Comparison of ENCODE assay signal across 21 cellular contexts in genomic region chr2:9525266-9525665, GRCh38. TPM values are rescaled to one million over a fixed set of nuclear protein-coding genes. Genes with fewer than 3 reads are reported as not detected.
A peak's percentile ranks its signal among the peaks of the same experiment; 100 is the strongest.
DNase-seq lines count a peak whose midpoint lies in the region; ATAC-seq, FAIRE-seq and TF ChIP-seq lines count a peak whose summit lies in the region.
"Had no signal": no experiment of that assay in that cellular context is flagged by ENCODE, and none has a peak within 500 bp of the region (broad histone marks: within the 10 kb centered on the region; RNA-seq: fewer than 3 reads in every experiment).

No MANE protein-coding gene starts in this region.

- no peaks in the 10 kb centered on the region for H3K4me1 Mint-ChIP-seq in activated naive CD8-positive, alpha-beta T cell (ENCODE audit: low read depth)
- H3K4me1 Mint-ChIP-seq in activated naive CD8-positive, alpha-beta T cell treated with anti-CD3 and anti-CD28 coated beads, Interleukin-2, amount 50 U/mL, for 24 hours = no peaks in the 10 kb centered on the region
- no peaks in the 10 kb centered on the region for H3K4me1 Mint-ChIP-seq in MCF 10A (ENCODE audit: insufficient read depth, unreplicated experiment)
- no peaks in the 10 kb centered on the region for H3K4me1 Mint-ChIP-seq in GM23338
- no peaks in the 10 kb centered on the region for H3K4me1 Mint-ChIP-seq in activated CD4-positive, alpha-beta memory T cell treated with anti-CD3 and anti-CD28 coated beads, Interleukin-2, amount 10 ng/mL, durations not matched to agents 7 days and 5 days
- peaks cover 0 to 12% (median 4%) of the 10 kb centered on the region in 3 donors for H3K4me1 Mint-ChIP-seq in T-cell

- no peak overlapping the region for H3K4me3 ChIP-seq in GM23338
- H3K4me3 ChIP-seq: MG63 had no signal

- POLR2A ChIA-PET in MCF 10A (lab: Yijun Ruan, JAX) = interaction anchor here (0.7 to 0.8 kb wide), 3 partner anchors 12 to 95 kb away, joined by 3 read pairs; no protein-coding TSS in a partner anchor
- POLR2A ChIA-PET in activated CD4-positive, alpha-beta memory T cell treated with anti-CD3 and anti-CD28 coated beads, Interleukin-2, amount 10 ng/mL, durations not matched to agents 7 days and 5 days (lab: Charles Lee) = no interaction called here
- POLR2A ChIA-PET in T-cell (lab: Charles Lee) = interaction anchor here in 1 of 2 donors (0.7 kb wide), 1 partner anchor 20 kb away, joined by 11 read pairs; no protein-coding TSS in a partner anchor

- no peaks in the 10 kb centered on the region for H3K9me3 Mint-ChIP-seq in activated naive CD8-positive, alpha-beta T cell (ENCODE audit: low read depth)
- H3K9me3 Mint-ChIP-seq in activated naive CD8-positive, alpha-beta T cell treated with anti-CD3 and anti-CD28 coated beads, Interleukin-2, amount 50 U/mL, for 24 hours = no peaks in the 10 kb centered on the region
- H3K9me3 Mint-ChIP-seq in MCF 10A (ENCODE audit: unreplicated experiment) (no peaks in the 10 kb centered on the region), GM23338 (no peaks in the 10 kb centered on the region), T-cell (no peaks in the 10 kb centered on the region)
- no peaks in the 10 kb centered on the region for H3K9me3 Mint-ChIP-seq in activated CD4-positive, alpha-beta memory T cell treated with anti-CD3 and anti-CD28 coated beads, Interleukin-2, amount 10 ng/mL, durations not matched to agents 7 days and 5 days
- H3K9me3 Mint-ChIP-seq: CD8-positive, alpha-beta memory T cell; IgD-negative memory B cell had no signal

- H3K27ac ChIP-seq in GM23338 (ENCODE audit: low read depth) = no peak overlapping the region
- H3K27ac ChIP-seq: RWPE1 had no signal

- peak; percentile 34 for FAIRE-seq in frontal cortex (lab: Jason Lieb, UNC)

- no peaks in the 10 kb centered on the region for H3K79me2 ChIP-seq in GM23338 (replicated peaks; ENCODE audit: insufficient read depth)

- CTCF ChIA-PET in MCF 10A (lab: Yijun Ruan, JAX) (no interaction called here), T-cell (lab: Charles Lee) (no interaction called here)
- CTCF ChIA-PET in activated CD4-positive, alpha-beta memory T cell treated with anti-CD3 and anti-CD28 coated beads, Interleukin-2, amount 10 ng/mL, durations not matched to agents 7 days and 5 days (lab: Charles Lee) = no interaction called here

- H4K20me1 ChIP-seq in GM23338 (replicated peaks; ENCODE audit: insufficient read depth) = no peaks in the 10 kb centered on the region

- no peak overlapping the region for H3K4me2 ChIP-seq in GM23338

- DNase-seq in activated naive CD8-positive, alpha-beta T cell treated with anti-CD3 and anti-CD28 coated beads, Interleukin-2, amount 50 U/mL, for 24 hours = no peak
- DNase-seq in frontal cortex (ENCODE audit: low spot score in 2 of 2) (no peak), putamen (ENCODE audit: low spot score) (peak; percentile 61), MCF 10A (ENCODE audit: unreplicated experiment) (no peak), GM23338 (ENCODE audit: low spot score) (no peak), T-cell (no peak)
- no peak for DNase-seq in activated CD4-positive, alpha-beta memory T cell treated with anti-CD3 and anti-CD28 coated beads, Interleukin-2, amount 10 ng/mL, durations not matched to agents 7 days and 5 days
- DNase-seq: 8988T; CD8-positive, alpha-beta memory T cell; DMS79; Karpas-422; MG63; NCI-H1048; NCI-H1436; NCI-H2029; NCI-H345; NCI-H524 treated with DMSO at 0.1 percent for 48 hours; PC-3 had no signal

- peaks cover 6% of the 10 kb centered on the region for H3K36me3 ChIP-seq in GM23338 (ENCODE audit: insufficient read depth)

- no peak overlapping the region for H2AFZ ChIP-seq in GM23338

- no peaks in the 10 kb centered on the region for H3K4me1 ChIP-seq in GM23338 (ENCODE audit: insufficient read depth)

- H3K9me2 ChIP-seq in GM23338 (ENCODE audit: insufficient read depth) = no peaks in the 10 kb centered on the region

- BruUV-seq in MCF 10A (replicated peaks; lab: Mats Ljungman, UMichigan) = no TSS peak

- TF ChIP-seq CTCF in MCF 10A (IDR thresholded peaks at IDR 0.05; ENCODE audit: unreplicated experiment) (no peak), GM23338 (conservative IDR thresholded peaks at IDR 0.05; ENCODE audit: low read depth in 2 of 2) (no peak)

- peaks cover 16% of the 10 kb centered on the region for H3K36me3 Mint-ChIP-seq in activated naive CD8-positive, alpha-beta T cell
- peaks cover 37% of the 10 kb centered on the region for H3K36me3 Mint-ChIP-seq in activated naive CD8-positive, alpha-beta T cell treated with anti-CD3 and anti-CD28 coated beads, Interleukin-2, amount 50 U/mL, for 24 hours (ENCODE audit: low read depth)
- H3K36me3 Mint-ChIP-seq in MCF 10A (ENCODE audit: insufficient read depth, unreplicated experiment) = peaks cover 61% of the 10 kb centered on the region
- H3K36me3 Mint-ChIP-seq in GM23338 (ENCODE audit: low read depth) = peaks cover 30% of the 10 kb centered on the region
- peaks cover 73% of the 10 kb centered on the region for H3K36me3 Mint-ChIP-seq in activated CD4-positive, alpha-beta memory T cell treated with anti-CD3 and anti-CD28 coated beads, Interleukin-2, amount 10 ng/mL, durations not matched to agents 7 days and 5 days (ENCODE audit: low read depth)
- H3K36me3 Mint-ChIP-seq in T-cell = peaks cover 62% of the 10 kb centered on the region

- no peaks in the 10 kb centered on the region for H3F3A ChIP-seq in GM23338 (replicated peaks; ENCODE audit: low read depth)

- no peak for ATAC-seq in activated naive CD8-positive, alpha-beta T cell treated with anti-CD3 and anti-CD28 coated beads, Interleukin-2, amount 50 U/mL, for 24 hours
- ATAC-seq in GM23338 (no peak), T-cell (replicated peaks in 1 of 4) (no peak)
- ATAC-seq: PC-3 had no signal

- H3K27me3 ChIP-seq in GM23338 (ENCODE audit: insufficient read depth) = no peaks in the 10 kb centered on the region
- H3K27me3 ChIP-seq: MG63 had no signal

- intact Hi-C loops in MCF 10A (cut with micrococcal nuclease) = no loop called here

- no peak overlapping the region for H3K4me3 Mint-ChIP-seq in activated naive CD8-positive, alpha-beta T cell
- no peak overlapping the region for H3K4me3 Mint-ChIP-seq in activated naive CD8-positive, alpha-beta T cell treated with anti-CD3 and anti-CD28 coated beads, Interleukin-2, amount 50 U/mL, for 24 hours
- H3K4me3 Mint-ChIP-seq in MCF 10A (ENCODE audit: unreplicated experiment) = no peak overlapping the region
- H3K4me3 Mint-ChIP-seq in GM23338 = no peak overlapping the region
- H3K4me3 Mint-ChIP-seq in activated CD4-positive, alpha-beta memory T cell treated with anti-CD3 and anti-CD28 coated beads, Interleukin-2, amount 10 ng/mL, durations not matched to agents 7 days and 5 days = no peak overlapping the region
- H3K4me3 Mint-ChIP-seq in T-cell = no peak overlapping the region
- H3K4me3 Mint-ChIP-seq: CD8-positive, alpha-beta memory T cell; IgD-negative memory B cell had no signal

- peak overlapping the region; percentile 22 for H3K27ac Mint-ChIP-seq in activated naive CD8-positive, alpha-beta T cell
- H3K27ac Mint-ChIP-seq in activated naive CD8-positive, alpha-beta T cell treated with anti-CD3 and anti-CD28 coated beads, Interleukin-2, amount 50 U/mL, for 24 hours = no peak overlapping the region
- H3K27ac Mint-ChIP-seq in MCF 10A (ENCODE audit: low read depth, unreplicated experiment) (no peak overlapping the region), GM23338 (no peak overlapping the region), T-cell (no peak overlapping the region)
- H3K27ac Mint-ChIP-seq in activated CD4-positive, alpha-beta memory T cell treated with anti-CD3 and anti-CD28 coated beads, Interleukin-2, amount 10 ng/mL, durations not matched to agents 7 days and 5 days = no peak overlapping the region

- H3K27me3 Mint-ChIP-seq in activated naive CD8-positive, alpha-beta T cell = no peaks in the 10 kb centered on the region
- no peaks in the 10 kb centered on the region for H3K27me3 Mint-ChIP-seq in activated naive CD8-positive, alpha-beta T cell treated with anti-CD3 and anti-CD28 coated beads, Interleukin-2, amount 50 U/mL, for 24 hours
- H3K27me3 Mint-ChIP-seq in MCF 10A (ENCODE audit: insufficient read depth, unreplicated experiment) (no peaks in the 10 kb centered on the region), GM23338 (ENCODE audit: insufficient read depth, low read depth, poor library complexity) (no peaks in the 10 kb centered on the region), T-cell (no peaks in the 10 kb centered on the region)
- no peaks in the 10 kb centered on the region for H3K27me3 Mint-ChIP-seq in activated CD4-positive, alpha-beta memory T cell treated with anti-CD3 and anti-CD28 coated beads, Interleukin-2, amount 10 ng/mL, durations not matched to agents 7 days and 5 days
- H3K27me3 Mint-ChIP-seq: CD8-positive, alpha-beta memory T cell; IgD-negative memory B cell had no signal

RNA-seq across cellular contexts. Expression of gene ADAM17, which starts 30.4 kb away (rescaled TPM):
- total RNA-seq in frontal cortex (33.8 TPM), MCF 10A (2022) (44.3 and 47.3 TPM in 2 replicates), T-cell (10 to 100 TPM; 26.5 to 34.5 (median 29.5) TPM)
- total RNA-seq in GM23338 (2014; rRNA removed; shearing (Covaris generic)) = 23.5 and 24.7 TPM in 2 replicates
- polyA plus RNA-seq in GM23338 (2016; fragmentation: Nextera tagmentation; extraction: Ambion mirVana) = 6.1 and 8.3 TPM in 2 replicates
- total RNA-seq in activated CD4-positive, alpha-beta memory T cell treated with anti-CD3 and anti-CD28 coated beads, Interleukin-2, amount 10 ng/mL, durations not matched to agents 7 days and 5 days = 10 to 100 TPM; 28.9 to 31.0 TPM

RNA-seq across cellular contexts. Expression of gene IAH1, which starts 50.9 kb away (rescaled TPM):
- total RNA-seq in frontal cortex = 62.4 TPM
- 74.7 and 82.3 TPM in 2 replicates for total RNA-seq in MCF 10A (2022)
- total RNA-seq in GM23338 (2014; rRNA removed; shearing (Covaris generic)) = 12.7 and 13.3 TPM in 2 replicates
- polyA plus RNA-seq in GM23338 (2016; fragmentation: Nextera tagmentation; extraction: Ambion mirVana) = 33.7 and 35.0 TPM in 2 replicates
- total RNA-seq in activated CD4-positive, alpha-beta memory T cell treated with anti-CD3 and anti-CD28 coated beads, Interleukin-2, amount 10 ng/mL, durations not matched to agents 7 days and 5 days = 10 to 100 TPM; 69.2 to 79.0 TPM
- total RNA-seq in T-cell = 10 to 100 TPM; 44.9 to 54.8 (median 51.9) TPM
